In genomic region chr5:145859451-145859850, GRCh38 we compare ENCODE assay signal across 1 cellular context.
TF ChIP-seq lines count a peak whose summit lies in the region.

No MANE protein-coding gene starts in this region.

TF ChIP-seq in GM23338, 12 proteins besides CTCF, POLR2A, EP300 and RAD21 (continued from another document):
- TF ChIP-seq ZNF462 (CRISPR knock-in tag; IDR thresholded peaks at IDR 0.05): no peak
- no peak for TF ChIP-seq EZH2 (IDR thresholded peaks at IDR 0.05; ENCODE audit: low read depth, unreplicated experiment)
- no peak for TF ChIP-seq ZNF331 (CRISPR knock-in tag; IDR thresholded peaks at IDR 0.05; ENCODE audit: low read depth)
